In the genomic region with DNA sequence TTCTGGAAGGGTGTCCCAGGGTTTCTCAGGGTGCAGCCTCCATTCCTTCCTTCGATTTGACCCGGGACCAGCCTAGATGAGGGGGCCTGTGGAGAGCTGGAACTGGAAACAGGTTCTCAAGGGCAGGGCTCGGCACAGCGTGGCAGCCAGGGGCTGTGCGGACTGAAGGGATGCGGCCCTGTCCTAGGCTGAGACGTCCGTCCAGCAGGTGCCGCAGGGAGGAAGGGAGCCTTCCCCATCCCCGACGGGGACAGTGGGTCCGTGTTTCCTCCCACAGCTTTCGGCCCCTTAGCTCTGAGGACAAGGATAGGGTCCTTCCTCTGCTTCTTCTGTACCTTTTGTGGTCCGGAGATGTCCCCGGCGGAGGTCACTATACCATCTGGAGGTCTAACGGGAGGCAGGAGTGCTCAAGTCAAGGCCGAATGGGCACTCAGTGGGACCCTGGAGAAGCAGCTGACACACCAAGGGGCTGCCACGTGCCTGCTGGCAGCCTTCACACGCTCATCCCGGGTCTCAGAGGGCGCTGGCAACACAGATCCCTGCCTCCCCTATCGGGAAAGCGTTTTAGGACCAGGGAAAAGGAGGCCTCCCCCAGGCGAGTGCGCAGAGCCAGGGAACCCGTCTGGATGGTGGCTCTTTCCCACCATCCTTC, we compare ENCODE assay signal across 8 cellular contexts. TPM values are rescaled to one million over a fixed set of nuclear protein-coding genes. Genes with fewer than 3 reads are reported as not detected.
DNase-seq lines count a peak whose midpoint lies in the region; ATAC-seq and TF ChIP-seq lines count a peak whose summit lies in the region.

No MANE protein-coding gene starts in this region.

- no peaks in the 10 kb centered on the region for H3K27me3 ChIP-seq in HCT116 (ENCODE audit: insufficient read depth, low read length)
- no peaks in the 10 kb centered on the region for H3K27me3 ChIP-seq in SK-N-SH (ENCODE audit: insufficient read depth)
- H3K27me3 ChIP-seq in colonic mucosa, result no peaks in the 10 kb centered on the region
- no peaks in the 10 kb centered on the region for H3K27me3 ChIP-seq in mucosa of rectum (ENCODE audit: control insufficient read depth in 2 of 2, insufficient read depth in 2 of 2, low read length in 2 of 2)
- H3K27me3 ChIP-seq in vagina, result no peaks in the 10 kb centered on the region

- H3K4me1 ChIP-seq in HCT116 (ENCODE audit: control insufficient read depth in 1 of 2, insufficient read depth in 2 of 2, low read length in 2 of 2) (peaks cover 22 to 31% of the 10 kb centered on the region in 2 experiments), SK-N-SH (ENCODE audit: control insufficient read depth in 1 of 2, insufficient read depth in 2 of 2, low read depth in 1 of 2, low read length in 1 of 2) (peaks cover 34 to 45% of the 10 kb centered on the region in 2 experiments; a peak in 3 of 4 replicates), colonic mucosa (peaks cover 7% of the 10 kb centered on the region), mucosa of rectum (ENCODE audit: control insufficient read depth in 2 of 2, insufficient read depth in 2 of 2, low read length in 2 of 2) (peaks cover 24 to 28% of the 10 kb centered on the region in 2 donors), vagina (peaks cover 31% of the 10 kb centered on the region)

- DNase-seq in HCT116 (ENCODE audit: low read depth, low spot score) (no peak), SK-N-SH (no peak), colonic mucosa (peak; percentile 68), vagina (ENCODE audit: extremely low spot score in 2 of 2) (peak in 1 of 2 donors; percentile 89), NCI-H1105 (lab: John Stamatoyannopoulos, UW) (no peak)

- TSS peak; percentile 49 for BruUV-seq in HCT116 (replicated peaks; lab: Mats Ljungman, UMichigan)

- TF ChIP-seq EP300 in SK-N-SH (IDR thresholded peaks at IDR 0.05; ENCODE audit: borderline replicate concordance in 1 of 2, low read depth in 1 of 2, low read length in 1 of 2), result no peak

- POLR2A ChIA-PET in HCT116 (lab: Charles Lee) (no interaction called here), SK-N-SH (lab: Yijun Ruan, JAX) (interaction anchor here (0.6 to 1.0 kb wide), 3 partner anchors 15 to 158 kb away, joined by 3 to 4 read pairs (median 3); partner anchors contain the start of gene FNBP1)

- TF ChIP-seq POLR2A in HCT116 (IDR thresholded peaks at IDR 0.05; ENCODE audit: borderline replicate concordance, extremely low read depth, insufficient read depth, insufficient read length) (no peak), vagina (IDR thresholded peaks at IDR 0.05) (no peak)

- H3K4me3 ChIP-seq in HCT116 (replicated peaks in 1 of 2; ENCODE audit: low read depth in 1 of 2, low read length in 2 of 2), result peak overlapping the region; percentile 35 to 50
- H3K4me3 ChIP-seq in SK-N-SH (ENCODE audit: low read depth in 2 of 2, low read length in 1 of 2), result peak overlapping the region in 1 of 2 experiments; percentile 13; a peak in 2 of 4 replicates
- peak overlapping the region; percentile 34 for H3K4me3 ChIP-seq in colonic mucosa
- peak overlapping the region; percentile 71 to 84 for H3K4me3 ChIP-seq in mucosa of rectum (ENCODE audit: low read length in 2 of 2)
- H3K4me3 ChIP-seq in vagina, result peak overlapping the region; percentile 41 to 46

- H3K9ac ChIP-seq in HCT116 (ENCODE audit: low read length) (peak overlapping the region; percentile 66), SK-N-SH (peak overlapping the region; percentile 2; the same call in 1 of the 2 replicates), colonic mucosa (ENCODE audit: low read depth in 2 of 2, low read length in 2 of 2) (peak overlapping the region; percentile 57 to 93), mucosa of rectum (ENCODE audit: low read depth in 1 of 2, low read length in 2 of 2) (peak overlapping the region; percentile 73 to 74)

- H3K4me2 ChIP-seq in HCT116 (ENCODE audit: low read length) (peak overlapping the region; percentile 84), SK-N-SH (peak overlapping the region; percentile 69)

- no peak for TF ChIP-seq RAD21 in HCT116 (IDR thresholded peaks at IDR 0.05; ENCODE audit: low read depth)
- no peak for TF ChIP-seq RAD21 in SK-N-SH (IDR thresholded peaks at IDR 0.05; ENCODE audit: low read length)

- CTCF ChIA-PET in HCT116 (lab: Charles Lee) (interaction anchor here (0.6 to 1.8 kb wide), 3 partner anchors 25 to 218 kb away, joined by 3 to 5 read pairs (median 3); no protein-coding TSS in a partner anchor), SK-N-SH (lab: Yijun Ruan, JAX) (interaction anchor here (0.6 to 3.7 kb wide), 30 partner anchors 12 to 358 kb away, joined by 3 to 23 read pairs (median 4); partner anchors contain the start of genes C9orf78, GPR107, TOR1A and USP20)

- 78% methylated on average over 12 of the region's 27 CpGs for WGBS in SK-N-SH (ENCODE audit: low lambda C conversion rate)

- intact Hi-C loops in HCT116 (cut with micrococcal nuclease) (loop anchor here (1.0 to 2.0 kb wide), 2 partner anchors 156 to 214 kb away; no protein-coding TSS in a partner anchor), colonic mucosa (cut with DNase I) (loop anchor here (5.0 to 10.0 kb wide), 3 partner anchors 157 to 350 kb away; partner anchors contain the start of gene FNBP1), vagina (cut with DNase I) (loop anchor here (1.0 to 10.0 kb wide), 3 partner anchors 158 to 470 kb away; partner anchors contain the start of gene FNBP1)

- H4K20me1 ChIP-seq in HCT116 (ENCODE audit: insufficient read depth) (no peaks in the 10 kb centered on the region), SK-N-SH (ENCODE audit: insufficient read depth) (no peaks in the 10 kb centered on the region)

- peaks cover 9% of the 10 kb centered on the region for H3F3A ChIP-seq in SK-N-SH (replicated peaks; ENCODE audit: insufficient read depth)

- no peaks in the 10 kb centered on the region for H3K79me2 ChIP-seq in HCT116 (ENCODE audit: insufficient read depth, low read length)
- H3K79me2 ChIP-seq in SK-N-SH (ENCODE audit: insufficient read depth), result no peaks in the 10 kb centered on the region

- H3K36me3 ChIP-seq in HCT116 (ENCODE audit: control insufficient read depth in 1 of 2, insufficient read depth in 2 of 2, low read length in 2 of 2) (no peaks in the 10 kb centered on the region), SK-N-SH (replicated peaks in 1 of 2; ENCODE audit: control insufficient read depth in 1 of 2, insufficient read depth in 2 of 2, low read length in 1 of 2) (peaks cover 4 to 26% of the 10 kb centered on the region in 2 experiments), colonic mucosa (no peaks in the 10 kb centered on the region), mucosa of rectum (ENCODE audit: control insufficient read depth in 2 of 2, insufficient read depth in 2 of 2, low read length in 2 of 2) (peaks cover 9 to 14% of the 10 kb centered on the region in 2 donors), vagina (peaks cover 0 to 9% of the 10 kb centered on the region in 2 donors)

- H3K9me2 ChIP-seq in HCT116 (ENCODE audit: insufficient read depth) (no peaks in the 10 kb centered on the region), SK-N-SH (no peaks in the 10 kb centered on the region)

- peak; percentile 23 for ATAC-seq in HCT116
- ATAC-seq in HG02870 (IDR thresholded peaks at IDR 0.05; ENCODE audit: unreplicated experiment), result no peak

- H2AFZ ChIP-seq in HCT116 (ENCODE audit: low read depth, low read length, poor library complexity, severe bottlenecking) (no peak overlapping the region), SK-N-SH (ENCODE audit: low read depth) (no peak overlapping the region)

- RAD21 ChIA-PET in HCT116 (lab: Charles Lee; ENCODE audit: low non-redundant PET in 1 of 2, low total read pairs in 2 of 2, uncharacterized antibody in 2 of 2, unreplicated experiment in 2 of 2), result no interaction called here

- TF ChIP-seq CTCF in C4-2B (conservative IDR thresholded peaks at IDR 0.05) (no peak), HCT116 (IDR thresholded peaks at IDR 0.05 in 2 of 3, conservative IDR thresholded peaks at IDR 0.05 in 1 of 3; ENCODE audit: borderline replicate concordance in 1 of 3, insufficient read depth in 1 of 3, low read depth in 2 of 3, low read length in 2 of 3) (no peak), SK-N-SH (IDR thresholded peaks at IDR 0.05) (no peak), colonic mucosa (IDR thresholded peaks at IDR 0.05) (no peak), vagina (IDR thresholded peaks at IDR 0.05) (peak in 1 of 3 experiments; percentile 5)

- H3K9me3 ChIP-seq in HCT116 (ENCODE audit: control insufficient read depth in 1 of 2, insufficient read depth in 1 of 2, low read depth in 1 of 2, low read length in 2 of 2) (no peaks in the 10 kb centered on the region), SK-N-SH (no peaks in the 10 kb centered on the region), colonic mucosa (no peaks in the 10 kb centered on the region), mucosa of rectum (ENCODE audit: control insufficient read depth in 2 of 2, low read length in 2 of 2) (no peaks in the 10 kb centered on the region), vagina (no peaks in the 10 kb centered on the region)

- H3K27ac ChIP-seq in C4-2B (peak overlapping the region; percentile 60), HCT116 (ENCODE audit: low read depth, low read length) (peak overlapping the region; percentile 70), SK-N-SH (ENCODE audit: low read depth in 2 of 2, low read length in 1 of 2) (peak overlapping the region; percentile 54 to 61; a peak in 3 of 4 replicates), colonic mucosa (peak overlapping the region; percentile 81), mucosa of rectum (ENCODE audit: low read depth in 2 of 2, low read length in 2 of 2) (peak overlapping the region; percentile 70 to 85), vagina (peak overlapping the region; percentile 85)

TF ChIP-seq in HCT116, 20 proteins besides CTCF, POLR2A, EP300 and RAD21:
- TF ChIP-seq SRF (IDR thresholded peaks at IDR 0.05; ENCODE audit: low read depth) (no peak), ZFX (IDR thresholded peaks at IDR 0.05) (peak; percentile 37; the same call in 1 of the 2 replicates)

TF ChIP-seq in SK-N-SH, 30 proteins besides CTCF, POLR2A, EP300 and RAD21 (continues in another document):
- TF ChIP-seq NRF1 (IDR thresholded peaks at IDR 0.05; ENCODE audit: low read depth, low read length), result no peak

RNA-seq across cellular contexts. Expression of gene USP20, which starts 49.9 kb away (rescaled TPM):
- total RNA-seq in HCT116 (2021; ENCODE audit: unreplicated experiment), result 16.8 TPM
- polyA plus RNA-seq in HCT116 (2012), result 12.8 and 16.3 TPM in 2 replicates
- 17.7 and 22.5 TPM in 2 replicates for polyA plus RNA-seq in SK-N-SH (2012; rRNA removed)
- polyA plus RNA-seq in SK-N-SH (2012; cell fraction: cytosol; rRNA removed), result 5.7 and 9.7 TPM in 2 replicates
- polyA plus RNA-seq in SK-N-SH (2012; cell fraction: nucleus; rRNA removed), result 74.9 and 88.3 TPM in 2 replicates
- total RNA-seq in colonic mucosa, result 10 to 100 TPM; 14.7 to 20.0 TPM
- total RNA-seq in vagina, result 29.5 TPM

RNA-seq across cellular contexts. Expression of gene C9orf78, which starts 50.1 kb away (rescaled TPM):
- total RNA-seq in HCT116 (2021; ENCODE audit: unreplicated experiment), result 41.4 TPM
- polyA plus RNA-seq in HCT116 (2012), result 43.3 and 43.5 TPM in 2 replicates
- polyA plus RNA-seq in SK-N-SH (2012; rRNA removed), result 59.2 and 70.8 TPM in 2 replicates
- polyA plus RNA-seq in SK-N-SH (2012; cell fraction: cytosol; rRNA removed), result 95.1 and 121 TPM in 2 replicates
- 9.8 and 19.0 TPM in 2 replicates for polyA plus RNA-seq in SK-N-SH (2012; cell fraction: nucleus; rRNA removed)
- 10 to 100 TPM; 38.7 to 45.5 TPM for total RNA-seq in colonic mucosa
- 36.6 TPM for total RNA-seq in vagina

Comparison
In these comparisons a context has a peak if more than half of its experiments do, and no peak if none do; other contexts are left out.
1. H3K9ac ChIP-seq: peak in every context shown above with its lines; median percentile 75 in colonic mucosa; 74 in mucosa of rectum; 66 in HCT116; 2 in SK-N-SH.